10 cellular contexts compared by ENCODE assay signal in genomic region chr13:32092471-32092870, GRCh38.
"Had no signal": no experiment of that assay in that cellular context is flagged by ENCODE, and none has a peak within 500 bp of the region (broad histone marks: within the 10 kb centered on the region; RNA-seq: fewer than 3 reads in every experiment).

No MANE protein-coding gene starts in this region.

- H3K27ac ChIP-seq: GM23248, HL-60, KMS-11 had no signal

- H3K36me3 ChIP-seq: HAP-1 had no signal

- H3K4me3 ChIP-seq: GM23248, HAP-1 had no signal

- DNase-seq: GM23248, GOT3, H7, HFFc6, KBM-7 had no signal

- ATAC-seq: HCT116, HepG2 had no signal
